Comparison of ENCODE assay signal across 2 cellular contexts in genomic region chr11:6076443-6076842, GRCh38. TPM values are rescaled to one million over a fixed set of nuclear protein-coding genes. Genes with fewer than 3 reads are reported as not detected.
"Had no signal": no experiment of that assay in that cellular context is flagged by ENCODE, and none has a peak within 500 bp of the region (broad histone marks: within the 10 kb centered on the region; RNA-seq: fewer than 3 reads in every experiment).

No MANE protein-coding gene starts in this region.

RNA-seq across cellular contexts. Expression of gene OR56B4, which starts 31.0 kb away (rescaled TPM):
- total RNA-seq: G401, GM12878 had no signal
- polyA plus RNA-seq: GM12878 had no signal

RNA-seq across cellular contexts. Expression of gene OR56A1, which starts 45.9 kb away (rescaled TPM):
- total RNA-seq: G401, GM12878 had no signal
- polyA plus RNA-seq: GM12878 had no signal
